1 cellular context compared by ENCODE assay signal in the genomic region with DNA sequence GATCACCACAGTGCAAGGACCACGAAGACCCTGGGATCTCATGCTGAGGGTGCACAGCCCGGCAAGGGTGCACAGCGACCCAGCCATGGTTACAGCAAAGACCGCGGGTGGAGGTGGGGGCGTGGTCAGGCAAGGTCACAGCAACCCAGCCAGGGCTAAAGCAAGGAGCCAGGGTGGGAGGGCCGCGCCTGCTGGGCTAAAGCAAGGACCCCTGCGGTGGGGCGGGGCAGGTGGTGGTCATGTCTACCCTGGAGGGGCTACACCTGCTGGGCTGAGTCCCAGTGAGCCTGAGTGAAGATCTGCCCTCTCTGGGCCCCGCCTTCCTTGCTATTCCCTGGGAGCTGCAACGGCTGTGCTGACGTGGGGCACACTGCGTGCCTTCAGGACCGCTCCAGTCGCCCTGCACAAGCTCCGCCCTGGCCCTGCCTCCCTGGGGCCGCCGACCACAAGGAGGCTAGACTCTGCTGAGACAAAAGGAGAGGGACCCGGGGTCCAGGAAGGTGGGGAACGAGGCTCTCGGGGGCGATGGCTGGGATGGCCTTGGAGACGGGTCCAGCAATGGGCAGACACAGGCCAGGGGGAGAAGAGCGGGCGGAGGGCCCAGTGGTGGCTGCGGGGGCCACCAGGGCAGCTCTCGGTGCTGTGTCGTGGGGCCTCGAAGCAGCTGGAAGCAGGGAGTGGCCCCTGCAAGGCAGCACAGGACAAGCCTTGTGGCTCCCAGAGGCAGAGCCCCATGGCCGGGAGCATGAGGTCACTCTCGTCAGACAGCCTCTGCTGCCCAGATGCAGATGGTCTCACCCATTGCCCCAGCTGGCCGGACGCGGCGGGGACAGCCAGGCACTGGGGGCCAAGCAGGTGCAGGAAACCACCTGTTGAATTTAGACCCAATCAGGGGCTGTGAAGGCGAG.
TF ChIP-seq lines count a peak whose summit lies in the region.

No MANE protein-coding gene starts in this region.

TF ChIP-seq in K562, 482 proteins besides CTCF, POLR2A, EP300 and RAD21:
- TF ChIP-seq POLR2G (IDR thresholded peaks at IDR 0.05; ENCODE audit: low read depth, low read length) (peak; percentile 56), CCNT2 (IDR thresholded peaks at IDR 0.05; ENCODE audit: borderline replicate concordance, extremely low read depth, insufficient read length, low read depth, low read length) (no peak)
